9 cellular contexts compared by ENCODE assay signal in the genomic region with DNA sequence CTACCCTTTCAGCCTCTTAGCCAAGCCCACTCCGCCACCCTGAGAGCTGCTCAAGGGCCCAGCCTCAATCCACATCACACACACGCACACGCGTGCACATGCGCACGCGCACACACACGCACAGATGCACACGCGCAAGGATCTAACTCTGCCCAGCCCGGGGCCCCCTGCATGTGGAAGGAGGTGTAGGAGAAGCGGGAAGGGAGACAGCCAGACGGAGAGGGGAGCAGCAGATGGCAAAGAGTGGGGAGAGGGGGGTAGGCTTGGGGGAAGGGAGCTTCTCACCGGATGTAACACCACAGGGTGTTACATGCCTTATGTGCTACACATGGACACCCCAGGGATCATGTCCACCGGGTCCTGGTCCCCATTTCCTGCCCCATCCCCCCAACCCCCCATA. TPM values are rescaled to one million over a fixed set of nuclear protein-coding genes. Genes with fewer than 3 reads are reported as not detected.
DNase-seq lines count a peak whose midpoint lies in the region; ATAC-seq, FAIRE-seq and TF ChIP-seq lines count a peak whose summit lies in the region.
"Had no signal": no experiment of that assay in that cellular context is flagged by ENCODE, and none has a peak within 500 bp of the region (broad histone marks: within the 10 kb centered on the region; RNA-seq: fewer than 3 reads in every experiment).

No MANE protein-coding gene starts in this region.

- CTCF ChIA-PET in activated CD4-positive, alpha-beta T cell treated with anti-CD3 and anti-CD28 coated beads, Interleukin-2, amount 10 ng/mL, durations not matched to agents 7 days and 5 days (lab: Charles Lee) = interaction anchor here (0.7 to 1.2 kb wide), 3 partner anchors 10 to 41 kb away, joined by 3 read pairs; no protein-coding TSS in a partner anchor

- WGBS in testis, 2 donors = 40 to 43% methylated on average over 9 to 15 of the region's 15 CpGs

- no peak for TF ChIP-seq POLR2A in testis (IDR thresholded peaks at IDR 0.05)

- ATAC-seq in GM19455 (IDR thresholded peaks at IDR 0.05; ENCODE audit: unreplicated experiment) = no peak
- no peak for ATAC-seq in HG03442 (IDR thresholded peaks at IDR 0.05; ENCODE audit: unreplicated experiment)

- no peak for FAIRE-seq in kidney (lab: Jason Lieb, UNC)

- H3K27ac ChIP-seq in kidney (ENCODE audit: low read depth in 2 of 2, low read length in 2 of 2) = no peak overlapping the region
- peak overlapping the region; percentile 59 to 80 for H3K27ac ChIP-seq in testis

- intact Hi-C loops in kidney (cut with DNase I) (no loop called here), testis (cut with DNase I; ENCODE audit: low total_unique reads) (no loop called here)

- peak overlapping the region in 1 of 2 donors; percentile 67 for H3K4me3 ChIP-seq in kidney (ENCODE audit: low read length in 2 of 2)
- peak overlapping the region; percentile 52 to 55 for H3K4me3 ChIP-seq in testis

- H3K27ac Mint-ChIP-seq in activated CD4-positive, alpha-beta T cell treated with anti-CD3 and anti-CD28 coated beads, Interleukin-2, amount 10 ng/mL, durations not matched to agents 7 days and 5 days = peak overlapping the region; percentile 86
- peak overlapping the region; percentile 74 for H3K27ac Mint-ChIP-seq in activated naive CD8-positive, alpha-beta T cell

- POLR2A ChIA-PET in activated CD4-positive, alpha-beta T cell treated with anti-CD3 and anti-CD28 coated beads, Interleukin-2, amount 10 ng/mL, durations not matched to agents 7 days and 5 days (lab: Charles Lee) = no interaction called here

- TF ChIP-seq CTCF in kidney (IDR thresholded peaks at IDR 0.05; ENCODE audit: borderline replicate concordance, extremely low read depth, insufficient read depth) (no peak), testis (IDR thresholded peaks at IDR 0.05) (no peak)

- no peaks in the 10 kb centered on the region for H3K9me3 ChIP-seq in kidney (ENCODE audit: control insufficient read depth in 1 of 2, low read length in 2 of 2)
- no peaks in the 10 kb centered on the region for H3K9me3 ChIP-seq in testis
- H3K9me3 ChIP-seq: adrenal gland had no signal

- no peaks in the 10 kb centered on the region for H3K27me3 Mint-ChIP-seq in activated CD4-positive, alpha-beta T cell treated with anti-CD3 and anti-CD28 coated beads, Interleukin-2, amount 10 ng/mL, durations not matched to agents 7 days and 5 days
- H3K27me3 Mint-ChIP-seq in activated naive CD8-positive, alpha-beta T cell = no peaks in the 10 kb centered on the region

- H3K4me3 Mint-ChIP-seq in activated CD4-positive, alpha-beta T cell treated with anti-CD3 and anti-CD28 coated beads, Interleukin-2, amount 10 ng/mL, durations not matched to agents 7 days and 5 days = peak overlapping the region; percentile 69
- H3K4me3 Mint-ChIP-seq in activated naive CD8-positive, alpha-beta T cell = peak overlapping the region; percentile 71

- no peak overlapping the region for H3K9ac ChIP-seq in kidney (ENCODE audit: low read length in 2 of 2)

- peaks cover 34% of the 10 kb centered on the region for H3K4me1 Mint-ChIP-seq in activated CD4-positive, alpha-beta T cell treated with anti-CD3 and anti-CD28 coated beads, Interleukin-2, amount 10 ng/mL, durations not matched to agents 7 days and 5 days
- peaks cover 28% of the 10 kb centered on the region for H3K4me1 Mint-ChIP-seq in activated naive CD8-positive, alpha-beta T cell (ENCODE audit: low read depth)

- H3K36me3 ChIP-seq in kidney (ENCODE audit: control insufficient read depth in 1 of 2, insufficient read depth in 2 of 2, low read length in 2 of 2) (no peaks in the 10 kb centered on the region), testis (ENCODE audit: low read depth, missing control alignments) (no peaks in the 10 kb centered on the region)

- H3K4me1 ChIP-seq in kidney (ENCODE audit: control insufficient read depth in 1 of 2, insufficient read depth in 1 of 2, low read depth in 1 of 2, low read length in 2 of 2) = no peaks in the 10 kb centered on the region
- H3K4me1 ChIP-seq in testis = peaks cover 39% of the 10 kb centered on the region

- H3K36me3 Mint-ChIP-seq in activated CD4-positive, alpha-beta T cell treated with anti-CD3 and anti-CD28 coated beads, Interleukin-2, amount 10 ng/mL, durations not matched to agents 7 days and 5 days (ENCODE audit: low read depth) = peaks cover 2% of the 10 kb centered on the region
- peaks cover 4% of the 10 kb centered on the region for H3K36me3 Mint-ChIP-seq in activated naive CD8-positive, alpha-beta T cell

- DNase-seq in activated CD4-positive, alpha-beta T cell treated with anti-CD3 and anti-CD28 coated beads, Interleukin-2, amount 10 ng/mL, durations not matched to agents 7 days and 5 days = no peak
- no peak for DNase-seq in activated CD4-positive, alpha-beta T cell treated with anti-CD3 and anti-CD28 coated beads for 1 hour
- DNase-seq in kidney (peak; percentile 82), testis (no peak), DMS153 (lab: John Stamatoyannopoulos, UW) (no peak)

- no peaks in the 10 kb centered on the region for H3K27me3 ChIP-seq in testis
- H3K27me3 ChIP-seq: adrenal gland had no signal

- H3K9me3 Mint-ChIP-seq in activated CD4-positive, alpha-beta T cell treated with anti-CD3 and anti-CD28 coated beads, Interleukin-2, amount 10 ng/mL, durations not matched to agents 7 days and 5 days = no peaks in the 10 kb centered on the region
- H3K9me3 Mint-ChIP-seq in activated naive CD8-positive, alpha-beta T cell (ENCODE audit: low read depth) = no peaks in the 10 kb centered on the region

RNA-seq across cellular contexts. Expression of a gene that starts 15.3 kb away (rescaled TPM):
- 1 to 10 TPM; 9.4 to 9.5 TPM for total RNA-seq in activated CD4-positive, alpha-beta T cell treated with anti-CD3 and anti-CD28 coated beads, Interleukin-2, amount 10 ng/mL, durations not matched to agents 7 days and 5 days
- total RNA-seq in kidney = 18.9 TPM
- 6.6 TPM for polyA plus RNA-seq in kidney (ENCODE audit: insufficient read depth, low read depth, low replicate concordance)
- total RNA-seq in testis = 10 to 100 TPM; 26.3 to 49.8 TPM
- polyA plus RNA-seq in testis (ENCODE audit: insufficient read depth, low read depth, low replicate concordance) = 45.9 TPM

RNA-seq across cellular contexts. Expression of a gene that starts 15.4 kb away (rescaled TPM):
- 100 to 1,000 TPM; 338 to 370 TPM for total RNA-seq in activated CD4-positive, alpha-beta T cell treated with anti-CD3 and anti-CD28 coated beads, Interleukin-2, amount 10 ng/mL, durations not matched to agents 7 days and 5 days
- 689 TPM for total RNA-seq in kidney
- 1,202 TPM for polyA plus RNA-seq in kidney (ENCODE audit: insufficient read depth, low read depth, low replicate concordance)
- total RNA-seq in testis = 100 to 1,000 TPM; 298 to 458 TPM
- polyA plus RNA-seq in testis (ENCODE audit: insufficient read depth, low read depth, low replicate concordance) = 334 TPM

RNA-seq across cellular contexts. Expression of a gene that starts 25.2 kb away (rescaled TPM):
- total RNA-seq in activated CD4-positive, alpha-beta T cell treated with anti-CD3 and anti-CD28 coated beads, Interleukin-2, amount 10 ng/mL, durations not matched to agents 7 days and 5 days = under 1 TPM; 0.29 to 0.62 TPM
- total RNA-seq in kidney (2.1 TPM), testis (10 to 100 TPM; 11.5 to 19.1 TPM)
- polyA plus RNA-seq in kidney (ENCODE audit: insufficient read depth, low read depth, low replicate concordance) (1.4 TPM), testis (ENCODE audit: insufficient read depth, low read depth, low replicate concordance) (21.3 TPM)

RNA-seq across cellular contexts. Expression of a gene that starts 30.0 kb away (rescaled TPM):
- total RNA-seq in activated CD4-positive, alpha-beta T cell treated with anti-CD3 and anti-CD28 coated beads, Interleukin-2, amount 10 ng/mL, durations not matched to agents 7 days and 5 days = 10 to 100 TPM; 53.2 TPM
- 35.8 TPM for total RNA-seq in kidney
- polyA plus RNA-seq in kidney (ENCODE audit: insufficient read depth, low read depth, low replicate concordance) = 18.0 TPM
- total RNA-seq in testis = 100 to 1,000 TPM in 1 of 2 donors, 10 to 100 TPM in 1; 81.3 to 102 TPM
- polyA plus RNA-seq in testis (ENCODE audit: insufficient read depth, low read depth, low replicate concordance) = 43.6 TPM

RNA-seq across cellular contexts. Expression of a gene that starts 34.9 kb away (rescaled TPM):
- 10 to 100 TPM; 55.9 to 59.2 TPM for total RNA-seq in activated CD4-positive, alpha-beta T cell treated with anti-CD3 and anti-CD28 coated beads, Interleukin-2, amount 10 ng/mL, durations not matched to agents 7 days and 5 days
- 28.1 TPM for total RNA-seq in kidney
- 48.5 TPM for polyA plus RNA-seq in kidney (ENCODE audit: insufficient read depth, low read depth, low replicate concordance)
- 10 to 100 TPM; 54.9 to 61.6 TPM for total RNA-seq in testis
- 53.4 TPM for polyA plus RNA-seq in testis (ENCODE audit: insufficient read depth, low read depth, low replicate concordance)

Comparison
In these comparisons a context has a peak if more than half of its experiments do, and no peak if none do; other contexts are left out.
1. H3K27ac ChIP-seq: peak in testis (2 of 2); none in kidney (0 of 2).